In genomic region chr12:109531411-109531810, GRCh38 we compare ENCODE assay signal across 18 cellular contexts. TPM values are rescaled to one million over a fixed set of nuclear protein-coding genes. Genes with fewer than 3 reads are reported as not detected.
DNase-seq lines count a peak whose midpoint lies in the region; ATAC-seq and TF ChIP-seq lines count a peak whose summit lies in the region.
"Had no signal": no experiment of that assay in that cellular context is flagged by ENCODE, and none has a peak within 500 bp of the region (broad histone marks: within the 10 kb centered on the region; RNA-seq: fewer than 3 reads in every experiment).

No MANE protein-coding gene starts in this region.

- peaks cover 50% of the 10 kb centered on the region for H3K4me1 Mint-ChIP-seq in nephron
- H3K4me1 Mint-ChIP-seq: B cell, CD14-positive monocyte had no signal

- peak overlapping the region in 1 of 3 experiments; percentile 78 for H3K27ac Mint-ChIP-seq in nephron
- H3K27ac Mint-ChIP-seq: B cell, CD14-positive monocyte had no signal

- peak in 1 of 2 experiments; percentile 93; a peak in 2 of 4 replicates for TF ChIP-seq EP300 in SK-N-SH (IDR thresholded peaks at IDR 0.05; ENCODE audit: borderline replicate concordance in 1 of 2, low read depth in 1 of 2, low read length in 1 of 2)

- H3K4me2 ChIP-seq in SK-N-SH (no peak overlapping the region), hepatocyte (no peak overlapping the region)

- H3F3A ChIP-seq in SK-N-SH (replicated peaks; ENCODE audit: insufficient read depth), result no peaks in the 10 kb centered on the region

- H3K9me3 Mint-ChIP-seq in nephron, result no peaks in the 10 kb centered on the region
- H3K9me3 Mint-ChIP-seq: CD14-positive monocyte had no signal

- peaks cover 0 to 71% of the 10 kb centered on the region in 2 experiments; a peak in 2 of 4 replicates for H3K4me1 ChIP-seq in SK-N-SH (ENCODE audit: control insufficient read depth in 1 of 2, insufficient read depth in 2 of 2, low read depth in 1 of 2, low read length in 1 of 2)
- peaks cover 3% of the 10 kb centered on the region for H3K4me1 ChIP-seq in hepatocyte (ENCODE audit: insufficient read depth)

- POLR2A ChIA-PET in SK-N-SH (lab: Yijun Ruan, JAX), result interaction anchor here (1.4 kb wide), 1 partner anchor 15 kb away, joined by 4 read pairs; no protein-coding TSS in a partner anchor

- no peak for ATAC-seq in HG02884 (IDR thresholded peaks at IDR 0.05; ENCODE audit: unreplicated experiment)
- ATAC-seq: HepG2 had no signal

- H3K4me3 ChIP-seq in SK-N-SH (ENCODE audit: low read depth in 2 of 2, low read length in 1 of 2) (no peak overlapping the region), hepatocyte (no peak overlapping the region), H7 (ENCODE audit: insufficient read depth, low read depth, low read length) (no peak overlapping the region)

- H3K27ac ChIP-seq in SK-N-SH (ENCODE audit: low read depth in 2 of 2, low read length in 1 of 2) (peak overlapping the region in 1 of 2 experiments; percentile 97; a peak in 2 of 4 replicates), hepatocyte (peak overlapping the region; percentile 33)
- H3K27ac ChIP-seq: RWPE1 had no signal

- H2AFZ ChIP-seq in SK-N-SH (ENCODE audit: low read depth) (no peak overlapping the region), hepatocyte (no peak overlapping the region)

- H4K20me1 ChIP-seq in SK-N-SH (ENCODE audit: insufficient read depth) (no peaks in the 10 kb centered on the region), hepatocyte (ENCODE audit: insufficient read depth, poor library complexity, severe bottlenecking) (no peaks in the 10 kb centered on the region)

- TF ChIP-seq CTCF in SK-N-SH (IDR thresholded peaks at IDR 0.05), result no peak
- no peak for TF ChIP-seq CTCF in hepatocyte (IDR thresholded peaks at IDR 0.05; ENCODE audit: poor library complexity)
- no peak for TF ChIP-seq CTCF in nephron (IDR thresholded peaks at IDR 0.05; ENCODE audit: unreplicated experiment in 3 of 3)

- CTCF ChIA-PET in SK-N-SH (lab: Yijun Ruan, JAX), result interaction anchor here (1.9 to 2.1 kb wide), 2 partner anchors 10 to 66 kb away, joined by 6 to 9 read pairs; no protein-coding TSS in a partner anchor

- no peak overlapping the region for H3K9ac ChIP-seq in SK-N-SH

- no peaks in the 10 kb centered on the region for H3K27me3 ChIP-seq in SK-N-SH (ENCODE audit: insufficient read depth)
- no peaks in the 10 kb centered on the region for H3K27me3 ChIP-seq in hepatocyte
- H3K27me3 ChIP-seq in H7 (ENCODE audit: control insufficient read depth, insufficient read depth, low read length), result no peaks in the 10 kb centered on the region

- TF ChIP-seq RAD21 in SK-N-SH (IDR thresholded peaks at IDR 0.05; ENCODE audit: low read length), result peak; percentile 15; the same call in 1 of the 2 replicates

- H3K36me3 ChIP-seq in SK-N-SH (replicated peaks in 1 of 2; ENCODE audit: control insufficient read depth in 1 of 2, insufficient read depth in 2 of 2, low read length in 1 of 2), result peaks cover 7 to 52% of the 10 kb centered on the region in 2 experiments
- no peaks in the 10 kb centered on the region for H3K36me3 ChIP-seq in hepatocyte (replicated peaks; ENCODE audit: insufficient read depth, low read depth)
- 0 out of 2 replicates have a peak, but pooled peaks cover 2% of the 10 kb centered on the region for H3K36me3 ChIP-seq in H7 (replicated peaks; ENCODE audit: control insufficient read depth, insufficient read depth, low read length)

- H3K4me3 Mint-ChIP-seq in nephron, result peak overlapping the region in 2 of 3 experiments; percentile 26 to 86
- H3K4me3 Mint-ChIP-seq: B cell, CD14-positive monocyte had no signal

- DNase-seq in ELF-1 (ENCODE audit: low read depth, low spot score), result peak; percentile 19
- DNase-seq in SK-N-SH, result peak; percentile 81
- DNase-seq in hepatocyte (ENCODE audit: low spot score), result no peak
- no peak for DNase-seq in H7
- DNase-seq in CD1c-positive myeloid dendritic cell (ENCODE audit: extremely low spot score), result no peak
- DNase-seq: Kasumi-1, NCI-H1105 treated with DMSO at 0.1 percent for 48 hours, NCI-H146, NCI-H1930, NCI-H2107, NCI-H526 treated with DMSO at 0.1 percent for 48 hours, SHP77 treated with DMSO at 0.1 percent for 48 hours had no signal

- H3K9me2 ChIP-seq in SK-N-SH, result no peaks in the 10 kb centered on the region
- H3K9me2 ChIP-seq in hepatocyte (replicated peaks; ENCODE audit: insufficient read depth), result no peaks in the 10 kb centered on the region

- WGBS in SK-N-SH (ENCODE audit: low lambda C conversion rate), result 60% methylated on average over 2 of the region's 2 CpGs
- WGBS in hepatocyte (ENCODE audit: low lambda C conversion rate, missing lambda C conversion rate), result 32% methylated on average over 2 of the region's 2 CpGs

- H3K27me3 Mint-ChIP-seq in nephron (ENCODE audit: low read depth), result no peaks in the 10 kb centered on the region
- H3K27me3 Mint-ChIP-seq: B cell had no signal

- H3K9me3 ChIP-seq in SK-N-SH, result no peaks in the 10 kb centered on the region
- no peaks in the 10 kb centered on the region for H3K9me3 ChIP-seq in hepatocyte (ENCODE audit: low read depth)

- H3K79me2 ChIP-seq in SK-N-SH (ENCODE audit: insufficient read depth) (no peaks in the 10 kb centered on the region), hepatocyte (no peaks in the 10 kb centered on the region)

- H3K36me3 Mint-ChIP-seq in nephron (ENCODE audit: low read depth), result peaks cover 44% of the 10 kb centered on the region

TF ChIP-seq in SK-N-SH, 30 proteins besides CTCF, POLR2A, EP300 and RAD21 (continues in another document):
- TF ChIP-seq GATA2 (CRISPR knock-in tag; IDR thresholded peaks at IDR 0.05), result peak; percentile 52
- TF ChIP-seq CHD2 (IDR thresholded peaks at IDR 0.05; ENCODE audit: low read length, partially characterized antibody), result peak; percentile 47
- TF ChIP-seq PBX3 (IDR thresholded peaks at IDR 0.05), result 0 out of 2 replicates have a peak, but pooled peaks have one; percentile 27
- TF ChIP-seq RCOR1 (IDR thresholded peaks at IDR 0.05; ENCODE audit: low read length), result peak; percentile 91
- no peak for TF ChIP-seq SIN3A (IDR thresholded peaks at IDR 0.05; ENCODE audit: borderline replicate concordance, low read depth, low read length)
- no peak for TF ChIP-seq USF2 (IDR thresholded peaks at IDR 0.05; ENCODE audit: borderline replicate concordance, low read depth, low read length)
- no peak for TF ChIP-seq SMC3 (IDR thresholded peaks at IDR 0.05; ENCODE audit: low read depth, low read length)
- peak; percentile 72; the same call in 1 of the 2 replicates for TF ChIP-seq FOXJ3 (CRISPR knock-in tag; IDR thresholded peaks at IDR 0.05)
- peak; percentile 13; the same call in 1 of the 2 replicates for TF ChIP-seq RFX5 (IDR thresholded peaks at IDR 0.05; ENCODE audit: low read length)
- no peak for TF ChIP-seq MEF2A (IDR thresholded peaks at IDR 0.05; ENCODE audit: borderline replicate concordance, low read depth)
- TF ChIP-seq FOSL2 (IDR thresholded peaks at IDR 0.05; ENCODE audit: borderline replicate concordance, low read depth), result no peak
- peak; percentile 49; the same call in 1 of the 2 replicates for TF ChIP-seq TCF12 (IDR thresholded peaks at IDR 0.05)
- no peak for TF ChIP-seq YY1 (IDR thresholded peaks at IDR 0.05; ENCODE audit: low read depth)
- no peak for TF ChIP-seq TEAD4 (IDR thresholded peaks at IDR 0.05; ENCODE audit: borderline replicate concordance, insufficient read depth)

RNA-seq across cellular contexts. Expression of gene MMAB, which starts 41.9 kb away (rescaled TPM):
- polyA plus RNA-seq in SK-N-SH (2012; rRNA removed), result 14.8 and 15.9 TPM in 2 replicates
- 11.7 and 14.3 TPM in 2 replicates for polyA plus RNA-seq in SK-N-SH (2012; cell fraction: cytosol; rRNA removed)
- 18.6 and 20.3 TPM in 2 replicates for polyA plus RNA-seq in SK-N-SH (2012; cell fraction: nucleus; rRNA removed)
- total RNA-seq in hepatocyte, result 46.6 and 66.6 TPM in 2 replicates
- polyA plus RNA-seq in hepatocyte, result 80.6 and 80.8 TPM in 2 replicates
- total RNA-seq in H7 (2014; rRNA removed; shearing (Covaris generic)), result 25.1 and 32.8 TPM in 2 replicates

RNA-seq across cellular contexts. Expression of gene MVK, which starts 42.2 kb away (rescaled TPM):
- polyA plus RNA-seq in SK-N-SH (2012; rRNA removed), result 6.3 and 7.0 TPM in 2 replicates
- 2.8 and 5.3 TPM in 2 replicates for polyA plus RNA-seq in SK-N-SH (2012; cell fraction: cytosol; rRNA removed)
- polyA plus RNA-seq in SK-N-SH (2012; cell fraction: nucleus; rRNA removed), result 9.3 and 10.3 TPM in 2 replicates
- 32.8 and 34.3 TPM in 2 replicates for total RNA-seq in hepatocyte
- 16.0 and 18.3 TPM in 2 replicates for polyA plus RNA-seq in hepatocyte
- 33.4 and 47.1 TPM in 2 replicates for total RNA-seq in H7 (2014; rRNA removed; shearing (Covaris generic))

RNA-seq across cellular contexts. Expression of gene UBE3B, which starts 54.0 kb away (rescaled TPM):
- polyA plus RNA-seq in SK-N-SH (2012; rRNA removed) (28.6 and 31.9 TPM in 2 replicates), hepatocyte (20.1 and 22.7 TPM in 2 replicates)
- polyA plus RNA-seq in SK-N-SH (2012; cell fraction: cytosol; rRNA removed), result 20.3 and 23.0 TPM in 2 replicates
- 60.4 and 65.8 TPM in 2 replicates for polyA plus RNA-seq in SK-N-SH (2012; cell fraction: nucleus; rRNA removed)
- total RNA-seq in hepatocyte, result 30.5 and 35.5 TPM in 2 replicates
- 17.0 and 30.8 TPM in 2 replicates for total RNA-seq in H7 (2014; rRNA removed; shearing (Covaris generic))

RNA-seq across cellular contexts. Expression of gene KCTD10, which starts 54.3 kb away (rescaled TPM):
- 66.9 and 92.9 TPM in 2 replicates for polyA plus RNA-seq in SK-N-SH (2012; rRNA removed)
- 69.6 and 99.0 TPM in 2 replicates for polyA plus RNA-seq in SK-N-SH (2012; cell fraction: cytosol; rRNA removed)
- 93.8 and 122 TPM in 2 replicates for polyA plus RNA-seq in SK-N-SH (2012; cell fraction: nucleus; rRNA removed)
- 29.7 and 37.0 TPM in 2 replicates for total RNA-seq in hepatocyte
- polyA plus RNA-seq in hepatocyte, result 29.4 and 38.9 TPM in 2 replicates
- 25.8 and 28.9 TPM in 2 replicates for total RNA-seq in H7 (2014; rRNA removed; shearing (Covaris generic))

Comparison
In these comparisons a context has a peak if more than half of its experiments do, and no peak if none do; other contexts are left out.
1. DNase-seq: peak in ELF-1 (single experiment) and SK-N-SH (single experiment); none in hepatocyte (single experiment), H7 (single experiment) and CD1c-positive myeloid dendritic cell (single experiment).